Comparison of ENCODE assay signal across 8 cellular contexts in the genomic region with DNA sequence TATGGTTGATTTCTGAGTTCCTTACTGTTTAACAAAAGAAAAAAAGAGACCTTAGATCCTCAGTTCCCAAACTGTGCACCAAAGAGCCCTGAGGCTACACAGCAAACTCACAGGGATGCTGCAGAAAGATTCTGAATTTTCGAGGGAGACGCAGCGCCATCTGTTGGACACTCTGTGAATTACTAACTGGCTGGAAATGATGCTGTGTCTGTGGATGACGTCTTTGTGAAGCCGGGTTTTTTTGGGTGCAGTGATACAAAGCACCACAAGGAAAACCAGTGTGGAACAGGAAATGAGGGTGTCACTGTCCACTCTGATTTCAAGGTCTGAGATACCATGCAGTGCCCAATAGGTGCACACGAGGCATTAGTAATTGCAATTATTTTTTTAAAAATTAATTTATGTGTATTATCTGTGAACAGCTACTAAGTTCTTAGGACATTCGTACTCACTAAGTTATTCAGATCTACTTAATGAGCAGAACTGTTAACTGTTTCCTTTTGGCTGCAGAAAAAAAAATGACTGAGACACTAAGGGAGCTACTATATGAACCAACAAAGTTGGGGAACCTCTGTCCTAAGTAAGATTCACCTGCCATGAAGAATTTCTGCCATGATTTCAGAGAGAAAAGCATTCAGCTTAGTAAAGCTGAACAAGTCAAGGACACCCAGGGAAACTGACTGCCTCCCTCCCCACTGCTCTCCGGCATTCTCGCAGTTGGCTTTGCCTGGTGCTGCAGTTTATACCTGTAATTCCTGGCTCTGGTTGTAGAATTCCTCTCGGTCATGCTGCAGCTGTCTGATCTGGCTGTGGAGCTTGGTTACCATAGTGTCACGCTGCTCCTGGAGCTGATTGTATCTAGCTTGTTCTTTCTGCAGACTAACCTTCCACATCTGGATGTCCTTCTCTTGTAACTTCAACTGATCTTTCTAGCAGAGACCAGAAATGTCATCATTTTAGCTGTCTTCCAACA. TPM values are rescaled to one million over a fixed set of nuclear protein-coding genes. Genes with fewer than 3 reads are reported as not detected.
A peak's percentile ranks its signal among the peaks of the same experiment; 100 is the strongest.
DNase-seq lines count a peak whose midpoint lies in the region; ATAC-seq and TF ChIP-seq lines count a peak whose summit lies in the region.

No MANE protein-coding gene starts in this region.

- H3K4me2 ChIP-seq in MM.1S (ENCODE audit: low read depth, low read length) = no peak overlapping the region

- H3K9ac ChIP-seq in MM.1S (ENCODE audit: low read length) = no peak overlapping the region

- no peak for TF ChIP-seq POLR2A in heart left ventricle (IDR thresholded peaks at IDR 0.05)

- intact Hi-C loops in Right ventricle myocardium inferior (cut with DNase I) = no loop called here
- intact Hi-C loops in cardiac septum (cut with DNase I) = loop anchor here (10.0 kb wide), 1 partner anchor 73 kb away; the partner anchor contains the start of gene GFI1B
- intact Hi-C loops in heart left ventricle (cut with DNase I) = loop anchor here in 2 of 10 donors (5.0 to 10.0 kb wide), 3 partner anchors 70 to 100 kb away; partner anchors contain the start of gene GFI1B (in 1 of the 2)

- 38 to 44% (median 40%) methylated on average over 11 of the region's 11 CpGs for WGBS in heart left ventricle, 4 donors

- no peaks in the 10 kb centered on the region for H3K79me2 ChIP-seq in MM.1S (ENCODE audit: low read length)

- no peaks in the 10 kb centered on the region for H3K9me3 ChIP-seq in MM.1S (replicated peaks; ENCODE audit: insufficient read depth, low read length)
- no peaks in the 10 kb centered on the region for H3K9me3 ChIP-seq in heart left ventricle

- H3K27ac ChIP-seq in MM.1S (ENCODE audit: low read length) (no peak overlapping the region), heart left ventricle (no peak overlapping the region)

- no peak overlapping the region for H2AFZ ChIP-seq in MM.1S (ENCODE audit: low read length)

- DNase-seq in Right ventricle myocardium inferior (ENCODE audit: missing footprints) = no peak
- DNase-seq in cardiac septum (ENCODE audit: low spot score) = no peak
- peak; percentile 79 for DNase-seq in MM.1S
- peak; percentile 43 to 83 for DNase-seq in SW 1271 (lab: John Stamatoyannopoulos, UW)
- DNase-seq in activated naive CD8-positive, alpha-beta T cell treated with anti-CD3 and anti-CD28 coated beads, Interleukin-2, amount 50 U/mL, for 16 hours (ENCODE audit: low read depth, low spot score) = peak; percentile 57
- peak in 4 of 5 donors; percentile 44 to 52 (median 48) for DNase-seq in heart left ventricle
- peak; percentile 68 for DNase-seq in renal cortical epithelial cell (ENCODE audit: low read depth)

- no peak overlapping the region for H3K4me3 ChIP-seq in MM.1S (ENCODE audit: low read length)
- H3K4me3 ChIP-seq in heart left ventricle = no peak overlapping the region

- H3K36me3 ChIP-seq in MM.1S (replicated peaks; ENCODE audit: insufficient read depth, low read length) (no peaks in the 10 kb centered on the region), heart left ventricle (peaks cover 0 to 100% (median 95%) of the 10 kb centered on the region in 9 donors)

- no peaks in the 10 kb centered on the region for H4K20me1 ChIP-seq in MM.1S (ENCODE audit: insufficient read depth, low read length)

- no peaks in the 10 kb centered on the region for H3K9me2 ChIP-seq in MM.1S (replicated peaks; ENCODE audit: insufficient read depth, low read length)

- TF ChIP-seq CTCF in MM.1S (IDR thresholded peaks at IDR 0.05; ENCODE audit: low read length) (peak; percentile 93), heart left ventricle (IDR thresholded peaks at IDR 0.05) (peak; percentile 79 to 96 (median 88))

- H3K27me3 ChIP-seq in MM.1S (replicated peaks; ENCODE audit: insufficient read depth, low read length) (no peaks in the 10 kb centered on the region), heart left ventricle (no peaks in the 10 kb centered on the region)

- H3F3A ChIP-seq in MM.1S (ENCODE audit: insufficient read depth, low read length) = no peaks in the 10 kb centered on the region; the same call in 1 of the 2 replicates

- no peaks in the 10 kb centered on the region for H3K4me1 ChIP-seq in MM.1S (ENCODE audit: low read length)
- H3K4me1 ChIP-seq in heart left ventricle = peaks cover 0 to 16% (median 1%) of the 10 kb centered on the region in 12 donors

- ATAC-seq in Right ventricle myocardium inferior (peak; percentile 59), heart left ventricle (peak; percentile 22 to 70 (median 68)), HG02852 (IDR thresholded peaks at IDR 0.05; ENCODE audit: unreplicated experiment) (no peak)

RNA-seq across cellular contexts. Expression of gene SPACA9, which starts 23.4 kb away (rescaled TPM):
- total RNA-seq in Right ventricle myocardium inferior (4.0 TPM), cardiac septum (5.4 TPM), heart left ventricle (1 to 10 TPM; 2.3 to 6.9 (median 4.6) TPM), renal cortical epithelial cell (0.52 and 6.5 TPM in 2 replicates)
- polyA plus RNA-seq in heart left ventricle = 1 to 10 TPM; 1.6 to 4.6 TPM

RNA-seq across cellular contexts. Expression of gene AK8, which starts 24.1 kb away (rescaled TPM):
- total RNA-seq in Right ventricle myocardium inferior (not detected), cardiac septum (0.13 TPM), heart left ventricle (1 to 10 TPM in 1 of 9 donors, under 1 TPM in 1, not detected in 7; 0.61 to 1.4 TPM), renal cortical epithelial cell (2.3 TPM in 1 of 2 replicates, not detected in the other)
- polyA plus RNA-seq in heart left ventricle = not detected

RNA-seq across cellular contexts. Expression of gene TSC1, which starts 42.3 kb away (rescaled TPM):
- 42.6 TPM for total RNA-seq in Right ventricle myocardium inferior
- 52.7 TPM for total RNA-seq in cardiac septum
- total RNA-seq in heart left ventricle = 10 to 100 TPM; 34.4 to 87.6 (median 55.9) TPM
- 10 to 100 TPM; 16.2 to 19.8 TPM for polyA plus RNA-seq in heart left ventricle
- 15.8 and 48.1 TPM in 2 replicates for total RNA-seq in renal cortical epithelial cell

Comparison
In these comparisons a context has a peak if more than half of its experiments do, and no peak if none do; other contexts are left out.
1. DNase-seq: peak in MM.1S (single experiment), SW 1271 (2 of 2), activated naive CD8-positive, alpha-beta T cell treated with anti-CD3 and anti-CD28 coated beads, Interleukin-2, amount 50 U/mL, for 16 hours (single experiment), heart left ventricle (4 of 5) and renal cortical epithelial cell (single experiment); none in Right ventricle myocardium inferior (single experiment) and cardiac septum (single experiment).